ENCODE assay signal across 23 cellular contexts in the genomic region with DNA sequence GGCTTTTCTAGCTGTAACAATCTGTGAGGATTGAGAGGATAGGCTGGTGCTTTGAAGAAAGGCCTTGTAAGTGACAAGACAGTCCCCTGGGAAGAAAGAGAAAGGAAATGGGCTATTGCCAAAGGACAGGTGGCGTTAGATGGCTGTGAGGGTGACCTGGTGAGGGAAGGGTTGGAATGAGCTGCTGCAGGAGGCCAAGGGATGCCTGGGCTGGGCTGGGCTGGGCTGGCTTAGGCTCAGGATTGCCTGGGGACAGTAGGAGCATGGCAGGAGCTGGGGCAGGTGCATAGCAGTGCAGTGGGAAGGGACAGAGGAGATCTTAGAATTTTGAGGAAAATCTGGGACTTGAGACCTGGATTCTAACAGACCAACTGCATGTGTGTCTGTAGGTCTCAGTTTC. TPM values are rescaled to one million over a fixed set of nuclear protein-coding genes. Genes with fewer than 3 reads are reported as not detected.
DNase-seq lines count a peak whose midpoint lies in the region; ATAC-seq and TF ChIP-seq lines count a peak whose summit lies in the region.
"Had no signal": no experiment of that assay in that cellular context is flagged by ENCODE, and none has a peak within 500 bp of the region (broad histone marks: within the 10 kb centered on the region; RNA-seq: fewer than 3 reads in every experiment).

No MANE protein-coding gene starts in this region.

- TF ChIP-seq CTCF in coronary artery (IDR thresholded peaks at IDR 0.05) (no peak), nephron progenitor cell (IDR thresholded peaks at IDR 0.05) (no peak), thoracic aorta (IDR thresholded peaks at IDR 0.05) (no peak)

- no peaks in the 10 kb centered on the region for H3K9me3 Mint-ChIP-seq in nephron progenitor cell
- H3K9me3 Mint-ChIP-seq: activated B cell treated with CpG ODN at 0.5 μM for 24 hours; activated CD4-positive, alpha-beta memory T cell treated with anti-CD3 and anti-CD28 coated beads for 36 hours; activated naive CD8-positive, alpha-beta T cell treated with anti-CD3 and anti-CD28 coated beads, Interleukin-2, amount 50 U/mL, for 24 hours; IgD-negative memory B cell had no signal

- peak overlapping the region; percentile 5 for H3K4me3 Mint-ChIP-seq in nephron progenitor cell
- H3K4me3 Mint-ChIP-seq: activated B cell treated with CpG ODN at 0.5 μM for 24 hours; activated CD4-positive, alpha-beta memory T cell treated with anti-CD3 and anti-CD28 coated beads for 36 hours; activated naive CD8-positive, alpha-beta T cell treated with anti-CD3 and anti-CD28 coated beads, Interleukin-2, amount 50 U/mL, for 24 hours had no signal

- no peaks in the 10 kb centered on the region for H3K27me3 ChIP-seq in thoracic aorta (replicated peaks; ENCODE audit: insufficient read depth)
- H3K27me3 ChIP-seq: ovary, right lobe of liver had no signal

- peaks cover 62% of the 10 kb centered on the region for H3K4me1 Mint-ChIP-seq in nephron progenitor cell

- peaks cover 4% of the 10 kb centered on the region for H3K27me3 Mint-ChIP-seq in nephron progenitor cell (ENCODE audit: low read depth, poor library complexity)
- H3K27me3 Mint-ChIP-seq: activated B cell treated with CpG ODN at 0.5 μM for 24 hours; activated CD4-positive, alpha-beta memory T cell treated with anti-CD3 and anti-CD28 coated beads for 36 hours; IgD-negative memory B cell had no signal

- no peaks in the 10 kb centered on the region for H3K36me3 Mint-ChIP-seq in nephron progenitor cell (ENCODE audit: low read depth)
- H3K36me3 Mint-ChIP-seq: activated CD4-positive, alpha-beta memory T cell treated with anti-CD3 and anti-CD28 coated beads for 36 hours; IgD-negative memory B cell had no signal

- H3K27ac ChIP-seq in coronary artery (peak overlapping the region; percentile 75 to 90), thoracic aorta (peak overlapping the region; percentile 75 to 98)
- H3K27ac ChIP-seq: 22Rv1, epithelial cell of prostate, ovary, right lobe of liver had no signal

- ATAC-seq in thoracic aorta (ENCODE audit: insufficient number of reproducible peaks, low FRiP score, low read depth) (no peak), GM21723 (IDR thresholded peaks at IDR 0.05; ENCODE audit: unreplicated experiment) (no peak)
- ATAC-seq: activated naive CD8-positive, alpha-beta T cell treated with anti-CD3 and anti-CD28 coated beads, Interleukin-2, amount 50 U/mL, for 24 hours; right lobe of liver had no signal

- no peak overlapping the region for H3K4me3 ChIP-seq in coronary artery
- H3K4me3 ChIP-seq in thoracic aorta, result no peak overlapping the region
- H3K4me3 ChIP-seq: ovary, right lobe of liver had no signal

- DNase-seq in NCI-H1436 (lab: John Stamatoyannopoulos, UW), result peak; percentile 55
- no peak for DNase-seq in NCI-H1436 treated with DMSO at 0.1 percent for 48 hours (lab: John Stamatoyannopoulos, UW)
- no peak for DNase-seq in coronary artery (ENCODE audit: low spot score)
- no peak for DNase-seq in nephron progenitor cell
- no peak for DNase-seq in thoracic aorta (ENCODE audit: low spot score)
- no peak for DNase-seq in globus pallidus (ENCODE audit: low spot score)
- DNase-seq in A172 (ENCODE audit: low spot score), result no peak
- DNase-seq: activated B cell treated with CpG ODN at 0.5 μM for 24 hours; activated CD4-positive, alpha-beta memory T cell treated with anti-CD3 and anti-CD28 coated beads for 36 hours; activated effector memory CD4-positive, alpha-beta T cell treated with Interleukin-2 at 50 U/mL for 16 hours; activated naive CD8-positive, alpha-beta T cell treated with anti-CD3 and anti-CD28 coated beads, Interleukin-2, amount 50 U/mL, for 24 hours; dermis blood vessel endothelial cell; DND-41; mammary epithelial cell; NCI-H524; RPMI8226; T1000 had no signal

- peak overlapping the region; percentile 5 for H3K27ac Mint-ChIP-seq in nephron progenitor cell
- H3K27ac Mint-ChIP-seq: activated B cell treated with CpG ODN at 0.5 μM for 24 hours; activated CD4-positive, alpha-beta memory T cell treated with anti-CD3 and anti-CD28 coated beads for 36 hours; activated naive CD8-positive, alpha-beta T cell treated with anti-CD3 and anti-CD28 coated beads, Interleukin-2, amount 50 U/mL, for 24 hours; IgD-negative memory B cell had no signal

- peaks cover 56 to 87% of the 10 kb centered on the region in 2 donors for H3K4me1 ChIP-seq in thoracic aorta (ENCODE audit: control insufficient read depth in 1 of 2, low read depth in 2 of 2)

- peaks cover 43% of the 10 kb centered on the region for H3K36me3 ChIP-seq in thoracic aorta
- H3K36me3 ChIP-seq: ovary had no signal

- H3K9me3 ChIP-seq in thoracic aorta, result no peaks in the 10 kb centered on the region
- H3K9me3 ChIP-seq: ovary, right lobe of liver had no signal

RNA-seq across cellular contexts. Expression of a gene that starts 9.7 kb away (rescaled TPM):
- total RNA-seq in thoracic aorta, result 1 to 10 TPM in 1 of 2 donors, under 1 TPM in 1; 0.81 to 2.8 TPM
- 0.07 and 0.45 TPM in 2 replicates for total RNA-seq in A172 (2014; rRNA removed; shearing (Covaris generic))
- total RNA-seq: mammary epithelial cell had no signal

RNA-seq across cellular contexts. Expression of a gene that starts 10.9 kb away (rescaled TPM):
- 100 to 1,000 TPM; 191 to 226 TPM for total RNA-seq in thoracic aorta
- 7.2 and 9.0 TPM in 2 replicates for total RNA-seq in A172 (2014; rRNA removed; shearing (Covaris generic))

RNA-seq across cellular contexts. Expression of a gene that starts 49.5 kb away (rescaled TPM):
- total RNA-seq in thoracic aorta, result 10 to 100 TPM; 37.8 to 46.5 TPM
- 36.4 and 45.8 TPM in 2 replicates for total RNA-seq in A172 (2014; rRNA removed; shearing (Covaris generic))

Comparison
In these comparisons a context has a peak if more than half of its experiments do, and no peak if none do; other contexts are left out.
1. RNA of a gene that starts 10.9 kb away (total RNA-seq): 191 to 226 TPM in thoracic aorta; 7.2 to 9.0 TPM in A172; every median in the first group is over 10 times any median in the second.